In the genomic region with DNA sequence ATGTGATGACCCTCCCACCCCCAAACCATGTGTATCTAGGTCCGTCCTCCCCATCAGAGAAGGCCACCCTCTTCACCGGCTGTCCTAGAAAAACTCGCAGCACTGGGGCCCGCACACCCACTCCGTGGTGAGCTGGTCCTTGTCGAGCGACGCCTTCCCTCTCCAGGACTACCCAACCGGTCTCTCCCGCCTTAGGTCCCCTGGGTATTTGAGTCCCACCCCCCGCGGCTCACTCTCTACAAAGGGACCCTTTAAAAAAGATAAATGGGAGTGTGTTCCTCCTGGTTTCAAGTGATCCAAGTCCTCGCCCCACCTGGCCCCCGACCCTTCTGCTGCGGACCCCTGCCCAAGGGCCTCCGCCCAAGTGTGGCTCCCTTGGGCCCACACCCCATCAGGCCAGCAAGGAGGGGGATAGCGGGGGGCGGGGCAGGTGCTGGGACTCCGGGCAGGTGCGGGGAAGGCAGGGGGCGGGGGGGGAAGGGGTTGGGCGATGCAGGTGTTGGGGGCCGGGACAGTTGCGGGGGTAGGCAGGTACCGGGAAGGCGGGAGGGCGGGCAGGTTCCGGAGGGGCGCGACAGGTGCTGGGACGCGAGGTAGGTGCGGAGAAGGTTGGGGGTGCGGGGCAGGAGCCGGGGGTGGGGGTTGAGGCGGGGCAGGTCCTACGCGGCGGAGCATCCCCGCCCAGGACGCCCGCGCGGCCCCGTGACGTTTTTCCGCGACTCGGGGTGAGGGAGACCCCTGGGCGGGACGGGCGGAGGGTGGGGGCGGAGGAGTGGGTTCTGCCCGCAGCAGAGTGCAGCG, we compare ENCODE assay signal across 8 cellular contexts. TPM values are rescaled to one million over a fixed set of nuclear protein-coding genes. Genes with fewer than 3 reads are reported as not detected.
A peak's percentile ranks its signal among the peaks of the same experiment; 100 is the strongest.
DNase-seq lines count a peak whose midpoint lies in the region; ATAC-seq, FAIRE-seq and TF ChIP-seq lines count a peak whose summit lies in the region.

No MANE protein-coding gene starts in this region.

- H3K4me1 Mint-ChIP-seq in T-helper 1 cell treated with Interleukin-12 subunit alpha and Interleukin-12 subunit beta and Interleukin-4 antibody, amounts not matched to agents 30 μg/mL and 1 μg/mL, for 36 hours (ENCODE audit: low read depth), result peaks cover 16% of the 10 kb centered on the region
- peaks cover 27% of the 10 kb centered on the region for H3K4me1 Mint-ChIP-seq in activated CD8-positive, alpha-beta T cell treated with anti-CD3 and anti-CD28 coated beads, Interleukin-2, amount 10 ng/mL, durations not matched to agents 7 days and 5 days (ENCODE audit: low read depth)
- H3K4me1 Mint-ChIP-seq in immature natural killer cell, result peaks cover 21 to 24% of the 10 kb centered on the region in 2 donors

- WGBS in testis, 2 donors, result 7 to 32% methylated on average over 3 to 54 of the region's 55 CpGs

- H3K27ac ChIP-seq in testis, result peak overlapping the region in 1 of 2 donors; percentile 3

- peaks cover 22% of the 10 kb centered on the region for H3K4me1 ChIP-seq in testis

- no peaks in the 10 kb centered on the region for H3K36me3 Mint-ChIP-seq in T-helper 1 cell treated with Interleukin-12 subunit alpha and Interleukin-12 subunit beta and Interleukin-4 antibody, amounts not matched to agents 30 μg/mL and 1 μg/mL, for 36 hours (ENCODE audit: low read depth)
- peaks cover 1% of the 10 kb centered on the region for H3K36me3 Mint-ChIP-seq in activated CD8-positive, alpha-beta T cell treated with anti-CD3 and anti-CD28 coated beads, Interleukin-2, amount 10 ng/mL, durations not matched to agents 7 days and 5 days (ENCODE audit: low read depth)
- H3K36me3 Mint-ChIP-seq in immature natural killer cell, result no peaks in the 10 kb centered on the region

- no peak for DNase-seq in T-helper 1 cell
- DNase-seq in activated CD8-positive, alpha-beta T cell treated with anti-CD3 and anti-CD28 coated beads, Interleukin-2, amount 10 ng/mL, durations not matched to agents 7 days and 5 days, result no peak
- no peak for DNase-seq in immature natural killer cell
- DNase-seq in testis, result no peak
- DNase-seq in amygdala (lab: John Stamatoyannopoulos, UW), result no peak
- DNase-seq in HTR-8/SVneo (ENCODE audit: insufficient read length, low spot score), result no peak
- no peak for DNase-seq in retina

- intact Hi-C loops in testis (cut with DNase I; ENCODE audit: low total_unique reads), result no loop called here

- no peak for FAIRE-seq in HTR-8/SVneo (lab: Jason Lieb, UNC)

- no peak for TF ChIP-seq CTCF in testis (IDR thresholded peaks at IDR 0.05)

- POLR2A ChIA-PET in activated CD8-positive, alpha-beta T cell treated with anti-CD3 and anti-CD28 coated beads, Interleukin-2, amount 10 ng/mL, durations not matched to agents 7 days and 5 days (lab: Charles Lee), result interaction anchor here (0.7 kb wide), 2 partner anchors 9 to 14 kb away, joined by 3 to 4 read pairs; partner anchors contain the start of gene EHMT1

- no peak overlapping the region for H3K27ac Mint-ChIP-seq in T-helper 1 cell treated with Interleukin-12 subunit alpha and Interleukin-12 subunit beta and Interleukin-4 antibody, amounts not matched to agents 30 μg/mL and 1 μg/mL, for 36 hours
- no peak overlapping the region for H3K27ac Mint-ChIP-seq in activated CD8-positive, alpha-beta T cell treated with anti-CD3 and anti-CD28 coated beads, Interleukin-2, amount 10 ng/mL, durations not matched to agents 7 days and 5 days
- H3K27ac Mint-ChIP-seq in immature natural killer cell, result peak overlapping the region in 1 of 6 donors; percentile 40

- no peaks in the 10 kb centered on the region for H3K9me3 Mint-ChIP-seq in T-helper 1 cell treated with Interleukin-12 subunit alpha and Interleukin-12 subunit beta and Interleukin-4 antibody, amounts not matched to agents 30 μg/mL and 1 μg/mL, for 36 hours
- no peaks in the 10 kb centered on the region for H3K9me3 Mint-ChIP-seq in activated CD8-positive, alpha-beta T cell treated with anti-CD3 and anti-CD28 coated beads, Interleukin-2, amount 10 ng/mL, durations not matched to agents 7 days and 5 days (ENCODE audit: insufficient read depth)
- no peaks in the 10 kb centered on the region for H3K9me3 Mint-ChIP-seq in immature natural killer cell

- ATAC-seq in activated CD8-positive, alpha-beta T cell treated with anti-CD3 and anti-CD28 coated beads, Interleukin-2, amount 10 ng/mL, durations not matched to agents 7 days and 5 days, result no peak

- no peaks in the 10 kb centered on the region for H3K27me3 ChIP-seq in testis

- no peak for TF ChIP-seq POLR2A in testis (IDR thresholded peaks at IDR 0.05)

- H3K36me3 ChIP-seq in testis (ENCODE audit: low read depth, missing control alignments), result no peaks in the 10 kb centered on the region

- CTCF ChIA-PET in activated CD8-positive, alpha-beta T cell treated with anti-CD3 and anti-CD28 coated beads, Interleukin-2, amount 10 ng/mL, durations not matched to agents 7 days and 5 days (lab: Charles Lee), result interaction anchor here (1.0 to 1.5 kb wide), 2 partner anchors 14 to 25 kb away, joined by 3 to 4 read pairs; partner anchors contain the start of gene EHMT1

- H3K27me3 Mint-ChIP-seq in T-helper 1 cell treated with Interleukin-12 subunit alpha and Interleukin-12 subunit beta and Interleukin-4 antibody, amounts not matched to agents 30 μg/mL and 1 μg/mL, for 36 hours (ENCODE audit: low read depth), result peaks cover 6% of the 10 kb centered on the region
- no peaks in the 10 kb centered on the region for H3K27me3 Mint-ChIP-seq in activated CD8-positive, alpha-beta T cell treated with anti-CD3 and anti-CD28 coated beads, Interleukin-2, amount 10 ng/mL, durations not matched to agents 7 days and 5 days (ENCODE audit: low read depth)
- peaks cover 0 to 2% (median 2%) of the 10 kb centered on the region in 3 donors for H3K27me3 Mint-ChIP-seq in immature natural killer cell (ENCODE audit: low read depth in 3 of 3)

- H3K4me3 Mint-ChIP-seq in T-helper 1 cell treated with Interleukin-12 subunit alpha and Interleukin-12 subunit beta and Interleukin-4 antibody, amounts not matched to agents 30 μg/mL and 1 μg/mL, for 36 hours, result peak overlapping the region; percentile 42
- H3K4me3 Mint-ChIP-seq in activated CD8-positive, alpha-beta T cell treated with anti-CD3 and anti-CD28 coated beads, Interleukin-2, amount 10 ng/mL, durations not matched to agents 7 days and 5 days, result peak overlapping the region; percentile 45
- peak overlapping the region; percentile 35 to 71 (median 57) for H3K4me3 Mint-ChIP-seq in immature natural killer cell

- H3K4me3 ChIP-seq in testis, result peak overlapping the region; percentile 67 to 69

- H3K9me3 ChIP-seq in testis, result no peaks in the 10 kb centered on the region

RNA-seq across cellular contexts. Expression of gene ARRDC1, which starts 0.9 kb away (rescaled TPM):
- 10 to 100 TPM; 42.3 to 45.1 TPM for total RNA-seq in activated CD8-positive, alpha-beta T cell treated with anti-CD3 and anti-CD28 coated beads, Interleukin-2, amount 10 ng/mL, durations not matched to agents 7 days and 5 days
- 10 to 100 TPM; 39.1 to 60.7 (median 57.3) TPM for polyA plus RNA-seq in immature natural killer cell
- 10 to 100 TPM; 38.2 to 47.6 TPM for total RNA-seq in testis
- polyA plus RNA-seq in testis (ENCODE audit: insufficient read depth, low read depth, low replicate concordance), result 36.8 TPM

RNA-seq across cellular contexts. Expression of gene ZMYND19, which starts 14.2 kb away (rescaled TPM):
- total RNA-seq in activated CD8-positive, alpha-beta T cell treated with anti-CD3 and anti-CD28 coated beads, Interleukin-2, amount 10 ng/mL, durations not matched to agents 7 days and 5 days, result 10 to 100 TPM; 35.4 to 38.3 TPM
- polyA plus RNA-seq in immature natural killer cell (1 to 10 TPM; 1.5 to 7.0 (median 3.3) TPM), testis (ENCODE audit: insufficient read depth, low read depth, low replicate concordance) (72.2 TPM)
- total RNA-seq in testis, result 10 to 100 TPM; 73.8 to 81.0 TPM

RNA-seq across cellular contexts. Expression of gene EHMT1, which starts 14.3 kb away (rescaled TPM):
- total RNA-seq in activated CD8-positive, alpha-beta T cell treated with anti-CD3 and anti-CD28 coated beads, Interleukin-2, amount 10 ng/mL, durations not matched to agents 7 days and 5 days, result 100 to 1,000 TPM; 112 to 115 TPM
- polyA plus RNA-seq in immature natural killer cell (10 to 100 TPM; 14.1 to 62.7 (median 14.8) TPM), testis (ENCODE audit: insufficient read depth, low read depth, low replicate concordance) (116 TPM)
- 100 to 1,000 TPM; 193 to 207 TPM for total RNA-seq in testis

RNA-seq across cellular contexts. Expression of gene DPH7, which starts 25.8 kb away (rescaled TPM):
- 10 to 100 TPM; 36.8 to 37.1 TPM for total RNA-seq in activated CD8-positive, alpha-beta T cell treated with anti-CD3 and anti-CD28 coated beads, Interleukin-2, amount 10 ng/mL, durations not matched to agents 7 days and 5 days
- polyA plus RNA-seq in immature natural killer cell, result 10 to 100 TPM; 21.4 to 32.4 (median 30.1) TPM
- total RNA-seq in testis, result 10 to 100 TPM; 61.8 to 92.5 TPM
- 34.7 TPM for polyA plus RNA-seq in testis (ENCODE audit: insufficient read depth, low read depth, low replicate concordance)

RNA-seq across cellular contexts. Expression of gene MRPL41, which starts 52.9 kb away (rescaled TPM):
- total RNA-seq in activated CD8-positive, alpha-beta T cell treated with anti-CD3 and anti-CD28 coated beads, Interleukin-2, amount 10 ng/mL, durations not matched to agents 7 days and 5 days, result 10 to 100 TPM; 51.4 to 55.5 TPM
- 10 to 100 TPM; 27.2 to 87.7 (median 48.8) TPM for polyA plus RNA-seq in immature natural killer cell
- total RNA-seq in testis, result 10 to 100 TPM; 29.8 to 55.0 TPM
- polyA plus RNA-seq in testis (ENCODE audit: insufficient read depth, low read depth, low replicate concordance), result 25.9 TPM
